ENCODE assay signal across 22 cellular contexts in genomic region chr4:7338059-7338452, GRCh38.
DNase-seq lines count a peak whose midpoint lies in the region; ATAC-seq, FAIRE-seq and TF ChIP-seq lines count a peak whose summit lies in the region.
"Had no signal": no experiment of that assay in that cellular context is flagged by ENCODE, and none has a peak within 500 bp of the region (broad histone marks: within the 10 kb centered on the region; RNA-seq: fewer than 3 reads in every experiment).

No MANE protein-coding gene starts in this region.

- H3K27me3 ChIP-seq in bronchial epithelial cell (ENCODE audit: control insufficient read depth, insufficient read depth, low read length) (no peaks in the 10 kb centered on the region), heart right ventricle (no peaks in the 10 kb centered on the region)
- H3K27me3 ChIP-seq: BE2C, BLaER1 had no signal

- peak; percentile 87 for FAIRE-seq in HTR-8/SVneo (lab: Jason Lieb, UNC)
- peak; percentile 60 for FAIRE-seq in bronchial epithelial cell (lab: Jason Lieb, UNC)
- FAIRE-seq: A204.1, D721Med, G401.6, GM12891, GM19239 had no signal

- H3K27me3 Mint-ChIP-seq in glutamatergic neuron (ENCODE audit: unreplicated experiment) = peaks cover 6% of the 10 kb centered on the region
- no peaks in the 10 kb centered on the region for H3K27me3 Mint-ChIP-seq in osteocyte (ENCODE audit: unreplicated experiment)

- TF ChIP-seq CTCF in bronchial epithelial cell (IDR thresholded peaks at IDR 0.05; ENCODE audit: insufficient read depth, low read length, severe bottlenecking) (no peak), glutamatergic neuron (IDR thresholded peaks at IDR 0.05; ENCODE audit: partially characterized antibody, unreplicated experiment) (no peak), osteocyte (IDR thresholded peaks at IDR 0.05) (no peak), heart right ventricle (IDR thresholded peaks at IDR 0.05) (no peak)

- H3K27ac Mint-ChIP-seq in glutamatergic neuron (ENCODE audit: unreplicated experiment) (peak overlapping the region; percentile 71), osteocyte (ENCODE audit: unreplicated experiment) (no peak overlapping the region)
- H3K27ac Mint-ChIP-seq: CD4-positive, alpha-beta T cell; CD8-positive, alpha-beta T cell had no signal

- H3K36me3 ChIP-seq in bronchial epithelial cell (ENCODE audit: control insufficient read depth, insufficient read depth, low read length) (no peaks in the 10 kb centered on the region), heart right ventricle (no peaks in the 10 kb centered on the region)
- H3K36me3 ChIP-seq: BE2C, BLaER1 had no signal

- peaks cover 0 to 13% (median 0%) of the 10 kb centered on the region in 9 donors for H3K4me1 ChIP-seq in heart right ventricle
- H3K4me1 ChIP-seq: Caco-2 had no signal

- no peak overlapping the region for H3K4me3 ChIP-seq in bronchial epithelial cell (ENCODE audit: low read depth, low read length)
- no peak overlapping the region for H3K4me3 ChIP-seq in heart right ventricle
- H3K4me3 ChIP-seq: BLaER1 had no signal

- peaks cover 0 to 9% (median 0%) of the 10 kb centered on the region in 11 donors for H3K9me3 ChIP-seq in heart right ventricle
- H3K9me3 ChIP-seq: BE2C, Caco-2 had no signal

- peaks cover 3% of the 10 kb centered on the region for H3K4me1 Mint-ChIP-seq in glutamatergic neuron (ENCODE audit: low read depth, unreplicated experiment)
- H3K4me1 Mint-ChIP-seq in osteocyte (ENCODE audit: unreplicated experiment) = peaks cover 28% of the 10 kb centered on the region

- peaks cover 13% of the 10 kb centered on the region for H3K9me3 Mint-ChIP-seq in glutamatergic neuron (ENCODE audit: unreplicated experiment)
- H3K9me3 Mint-ChIP-seq in osteocyte (ENCODE audit: unreplicated experiment) = no peaks in the 10 kb centered on the region
- H3K9me3 Mint-ChIP-seq: CD4-positive, alpha-beta T cell; CD8-positive, alpha-beta T cell had no signal

- H3K36me3 Mint-ChIP-seq in glutamatergic neuron (ENCODE audit: unreplicated experiment) = peaks cover 13% of the 10 kb centered on the region
- H3K36me3 Mint-ChIP-seq in osteocyte (ENCODE audit: unreplicated experiment) = no peaks in the 10 kb centered on the region
- H3K36me3 Mint-ChIP-seq: CD8-positive, alpha-beta T cell had no signal

- H3K27ac ChIP-seq in heart right ventricle = no peak overlapping the region
- H3K27ac ChIP-seq: BLaER1 had no signal

- WGBS in heart right ventricle, 2 donors = 96 to 97% methylated on average over 5 of the region's 5 CpGs

- DNase-seq in HTR-8/SVneo (ENCODE audit: insufficient read length, low spot score) (no peak), bronchial epithelial cell (ENCODE audit: low read depth) (no peak), glutamatergic neuron (no peak), osteocyte (ENCODE audit: extremely low spot score, unreplicated experiment) (no peak), heart right ventricle (no peak)
- DNase-seq in activated effector memory CD4-positive, alpha-beta T cell treated with Interleukin-2 at 50 U/mL for 16 hours = no peak
- DNase-seq: 8988T; ACHN; BE2C; C1 segment of cervical spinal cord; Caco-2; Calu3; CD4-positive, alpha-beta T cell; CD8-positive, alpha-beta T cell; DMS79 treated with DMSO at 0.1 percent for 48 hours; GF-D8 had no signal

- intact Hi-C loops in heart right ventricle (cut with DNase I) = loop anchor here in 1 of 10 donors (10.0 kb wide), 1 partner anchor 377 kb away; no protein-coding TSS in a partner anchor

- H3K4me3 Mint-ChIP-seq in glutamatergic neuron (ENCODE audit: unreplicated experiment) (no peak overlapping the region), osteocyte (ENCODE audit: unreplicated experiment) (no peak overlapping the region)
- H3K4me3 Mint-ChIP-seq: CD4-positive, alpha-beta T cell; CD8-positive, alpha-beta T cell had no signal

- no peak for ATAC-seq in heart right ventricle
- ATAC-seq: CD8-positive, alpha-beta T cell had no signal
